Comparison of ENCODE assay signal across 9 cellular contexts in the genomic region with DNA sequence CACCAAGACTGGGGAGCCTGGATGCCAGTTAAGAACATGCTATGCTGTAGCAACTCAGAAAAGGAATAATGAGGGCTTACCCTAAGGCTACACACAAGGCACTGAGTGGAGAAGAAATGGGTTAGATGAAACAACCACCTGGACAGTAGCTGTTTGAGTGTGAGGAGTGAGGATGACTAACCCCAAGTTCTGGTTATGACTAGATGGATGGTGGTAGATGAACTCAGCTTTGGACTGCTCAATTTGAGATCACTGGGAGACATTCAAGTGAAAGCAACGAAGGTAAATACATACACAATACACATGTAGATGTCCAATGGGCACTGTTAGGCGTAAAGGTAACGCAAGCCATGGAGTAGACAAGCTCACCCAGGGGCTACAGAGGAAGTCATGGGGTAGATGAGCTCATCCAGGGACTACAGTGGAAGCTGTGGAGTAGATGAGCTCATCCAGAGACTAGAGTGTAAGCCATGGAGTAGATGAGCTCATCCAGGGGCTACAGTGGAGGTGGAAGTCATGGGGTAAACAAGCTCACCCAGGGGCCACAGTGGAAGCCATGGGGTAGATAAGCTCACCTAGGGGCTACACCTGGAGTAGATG.
DNase-seq lines count a peak whose midpoint lies in the region; ATAC-seq and TF ChIP-seq lines count a peak whose summit lies in the region.
"Had no signal": no experiment of that assay in that cellular context is flagged by ENCODE, and none has a peak within 500 bp of the region (broad histone marks: within the 10 kb centered on the region; RNA-seq: fewer than 3 reads in every experiment).

No MANE protein-coding gene starts in this region.

- 100% methylated on average over 3 of the region's 3 CpGs for WGBS in hepatocyte (ENCODE audit: low lambda C conversion rate, missing lambda C conversion rate)

- intact Hi-C loops in OCI-LY7 (cut with micrococcal nuclease; ENCODE audit: unreplicated experiment): no loop called here

- no TSS peak for BruUV-seq in OCI-LY7 (replicated peaks; lab: Mats Ljungman, UMichigan)

- no peaks in the 10 kb centered on the region for H3K9me3 ChIP-seq in hepatocyte (ENCODE audit: low read depth)
- H3K9me3 ChIP-seq in osteoblast (ENCODE audit: low read depth, low read length): no peaks in the 10 kb centered on the region
- H3K9me3 ChIP-seq in OCI-LY7 (ENCODE audit: low read length): 0 out of 2 replicates have a peak, but pooled peaks cover 6% of the 10 kb centered on the region

- no peaks in the 10 kb centered on the region for H3K4me1 ChIP-seq in hepatocyte (ENCODE audit: insufficient read depth)
- H3K4me1 ChIP-seq in osteoblast (ENCODE audit: insufficient read depth, low read length): peaks cover 4% of the 10 kb centered on the region
- no peaks in the 10 kb centered on the region for H3K4me1 ChIP-seq in OCI-LY7 (ENCODE audit: insufficient read depth, low read length, poor library complexity, severe bottlenecking)

- no peaks in the 10 kb centered on the region for H3K79me2 ChIP-seq in hepatocyte
- H3K79me2 ChIP-seq in osteoblast (ENCODE audit: insufficient read depth, low read length): no peaks in the 10 kb centered on the region
- no peaks in the 10 kb centered on the region for H3K79me2 ChIP-seq in OCI-LY7 (ENCODE audit: insufficient read depth, low read depth, low read length)

- no peak for DNase-seq in hepatocyte (ENCODE audit: low spot score)
- DNase-seq in osteoblast (ENCODE audit: insufficient read length, low spot score, missing footprints): no peak
- no peak for DNase-seq in OCI-LY7 (ENCODE audit: low spot score)
- DNase-seq in cerebellar nuclear complex (lab: John Stamatoyannopoulos, UW): no peak
- DNase-seq: activated B cell treated with CpG ODN at 0.5 μM for 24 hours, NCI-H526 treated with DMSO at 0.1 percent for 48 hours had no signal

- ATAC-seq in GM18909 (IDR thresholded peaks at IDR 0.05; ENCODE audit: poor library complexity, unreplicated experiment) (peak; percentile 78), GM21723 (IDR thresholded peaks at IDR 0.05; ENCODE audit: unreplicated experiment) (peak; percentile 88), HG03457 (IDR thresholded peaks at IDR 0.05; ENCODE audit: unreplicated experiment) (peak; percentile 62)

- H4K20me1 ChIP-seq in hepatocyte (ENCODE audit: insufficient read depth, poor library complexity, severe bottlenecking) (no peaks in the 10 kb centered on the region), osteoblast (ENCODE audit: insufficient read depth, low read length) (no peaks in the 10 kb centered on the region), OCI-LY7 (ENCODE audit: insufficient read depth, low read length) (no peaks in the 10 kb centered on the region)

- H3K27ac ChIP-seq in hepatocyte (peak overlapping the region; percentile 68), osteoblast (ENCODE audit: low read depth, low read length) (no peak overlapping the region), OCI-LY7 (ENCODE audit: low read depth, low read length, poor library complexity, severe bottlenecking) (no peak overlapping the region)

- CTCF ChIA-PET in OCI-LY7 (lab: Charles Lee; ENCODE audit: unreplicated experiment): no interaction called here

- H3K4me2 ChIP-seq in hepatocyte (no peak overlapping the region), osteoblast (ENCODE audit: insufficient read depth, low read length) (no peak overlapping the region), OCI-LY7 (ENCODE audit: low read length) (no peak overlapping the region)

- peaks cover 2% of the 10 kb centered on the region for H3K36me3 ChIP-seq in hepatocyte (replicated peaks; ENCODE audit: insufficient read depth, low read depth)
- H3K36me3 ChIP-seq in osteoblast (ENCODE audit: insufficient read depth, low read length): no peaks in the 10 kb centered on the region
- H3K36me3 ChIP-seq in OCI-LY7 (ENCODE audit: insufficient read depth, low read length): no peaks in the 10 kb centered on the region

- TF ChIP-seq CTCF in hepatocyte (IDR thresholded peaks at IDR 0.05; ENCODE audit: poor library complexity) (no peak), osteoblast (IDR thresholded peaks at IDR 0.05; ENCODE audit: extremely low read depth, low read depth, low read length) (no peak), OCI-LY7 (conservative IDR thresholded peaks at IDR 0.05; ENCODE audit: low read length) (no peak)

- no peaks in the 10 kb centered on the region for H3K9me2 ChIP-seq in hepatocyte (replicated peaks; ENCODE audit: insufficient read depth)
- H3K9me2 ChIP-seq in OCI-LY7 (ENCODE audit: insufficient read depth, low read length): no peaks in the 10 kb centered on the region

- POLR2A ChIA-PET in OCI-LY7 (lab: Charles Lee): interaction anchor here (0.6 kb wide), 2 partner anchors 193 to 577 kb away, joined by 3 to 6 read pairs; no protein-coding TSS in a partner anchor

- H3K4me3 ChIP-seq in hepatocyte (no peak overlapping the region), osteoblast (ENCODE audit: insufficient read depth, low read length) (no peak overlapping the region), OCI-LY7 (ENCODE audit: low read depth, low read length, poor library complexity, severe bottlenecking) (no peak overlapping the region)

- no peaks in the 10 kb centered on the region for H3K27me3 ChIP-seq in hepatocyte
- H3K27me3 ChIP-seq in osteoblast (ENCODE audit: insufficient read depth, low read length): no peaks in the 10 kb centered on the region

- H2AFZ ChIP-seq in hepatocyte (no peak overlapping the region), osteoblast (ENCODE audit: low read length) (no peak overlapping the region), OCI-LY7 (ENCODE audit: low read length) (no peak overlapping the region)
